In the genomic region with DNA sequence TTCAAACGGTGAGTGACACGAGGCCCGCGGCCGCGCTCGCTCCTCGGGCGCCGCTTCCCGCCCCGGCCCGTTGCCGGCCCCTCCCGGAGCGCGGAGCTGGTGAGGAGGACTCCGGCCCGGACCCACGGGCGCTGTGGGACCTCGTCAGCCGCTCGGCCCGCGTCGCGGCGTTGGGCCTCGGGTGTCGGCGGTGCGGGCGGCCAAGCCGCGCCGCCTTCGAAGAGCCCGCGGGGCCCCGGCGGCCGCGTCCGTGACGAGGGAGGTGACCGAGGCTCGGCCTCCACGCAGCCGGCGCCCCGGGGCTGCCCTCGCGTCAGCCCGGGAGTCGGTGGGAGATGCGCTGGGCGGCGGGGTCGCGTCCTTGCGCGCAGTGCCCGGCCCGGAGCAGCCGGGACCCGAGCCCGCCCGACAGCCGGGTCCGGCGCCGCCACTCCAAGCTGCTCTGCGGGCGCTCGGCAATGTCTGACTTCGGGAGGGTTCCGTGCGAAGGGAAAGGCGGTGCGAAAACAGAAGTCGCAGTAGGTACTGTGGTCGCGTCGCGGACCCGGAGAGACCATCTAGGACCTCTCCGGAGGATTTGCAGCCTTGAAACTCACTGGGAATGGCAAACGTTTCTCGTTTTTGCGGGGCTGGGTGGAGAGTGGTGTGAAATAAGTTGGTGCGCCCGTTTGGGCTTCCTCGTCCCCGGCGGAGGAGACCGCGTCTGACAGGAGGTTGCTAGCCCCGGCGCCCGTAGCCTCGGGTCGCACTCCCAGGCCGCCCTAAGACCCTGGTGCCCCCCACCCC, we compare ENCODE assay signal across 8 cellular contexts. TPM values are rescaled to one million over a fixed set of nuclear protein-coding genes. Genes with fewer than 3 reads are reported as not detected.
DNase-seq lines count a peak whose midpoint lies in the region; ATAC-seq lines count a peak whose summit lies in the region.

No MANE protein-coding gene starts in this region.

- peaks cover 19% of the 10 kb centered on the region for H3K79me2 ChIP-seq in trophoblast cell (ENCODE audit: control insufficient read depth, insufficient read depth, low read length, poor library complexity)

- WGBS in trophoblast cell (ENCODE audit: extremely low coverage, insufficient coverage, insufficient read length), result no CpG with 5 or more reads among the region's 104 CpGs

- peak overlapping the region; percentile 91 for H3K9ac ChIP-seq in trophoblast cell (ENCODE audit: low read length)

- peak overlapping the region; percentile 94 for H3K18ac ChIP-seq in trophoblast cell (ENCODE audit: low read length)

- H3K27ac ChIP-seq in trophoblast cell (ENCODE audit: low read depth, low read length), result peak overlapping the region; percentile 94

- H3K4me3 ChIP-seq in trophoblast cell (ENCODE audit: low read depth, low read length), result peak overlapping the region; percentile 92

- H4K12ac ChIP-seq in trophoblast cell (ENCODE audit: low read depth, low read length), result peak overlapping the region; percentile 86

- ATAC-seq in GM18498 (IDR thresholded peaks at IDR 0.05; ENCODE audit: unreplicated experiment) (peak; percentile 22), HG02840 (IDR thresholded peaks at IDR 0.05; ENCODE audit: low FRiP score, unreplicated experiment) (peak; percentile 20)

- peak overlapping the region; percentile 71 for H4K8ac ChIP-seq in trophoblast cell (ENCODE audit: low read depth, low read length)

- intact Hi-C loops in head of caudate nucleus (cut with DNase I), result loop anchor here (5.0 kb wide), 1 partner anchor 39 kb away; no protein-coding TSS in a partner anchor

- H3K27me3 ChIP-seq in trophoblast cell (ENCODE audit: insufficient read depth, low read length), result no peaks in the 10 kb centered on the region

- H2AK5ac ChIP-seq in trophoblast cell (ENCODE audit: low read length), result peak overlapping the region; percentile 79

- H2AFZ ChIP-seq in trophoblast cell (ENCODE audit: insufficient read depth, low read length, poor library complexity), result peak overlapping the region; percentile 97

- peak overlapping the region; percentile 84 for H3K4me2 ChIP-seq in trophoblast cell (ENCODE audit: low read length)

- peak overlapping the region; percentile 77 for H3K14ac ChIP-seq in trophoblast cell (ENCODE audit: low read length)

- H2BK12ac ChIP-seq in trophoblast cell (ENCODE audit: low read length), result peak overlapping the region; percentile 75

- H2BK120ac ChIP-seq in trophoblast cell (ENCODE audit: insufficient read depth, low read length, poor library complexity), result peak overlapping the region; percentile 68

- peaks cover 24% of the 10 kb centered on the region for H3K79me1 ChIP-seq in trophoblast cell (ENCODE audit: low read length)

- H4K91ac ChIP-seq in trophoblast cell (ENCODE audit: low read depth, low read length), result peak overlapping the region; percentile 89

- peaks cover 0 to 1% of the 10 kb centered on the region in 2 experiments for H3K4me1 ChIP-seq in trophoblast cell (ENCODE audit: control insufficient read depth in 1 of 2, insufficient read depth in 2 of 2, low read length in 2 of 2)

- no peaks in the 10 kb centered on the region for H3K9me3 ChIP-seq in trophoblast cell (ENCODE audit: insufficient read depth, low read depth, low read length)

- no peaks in the 10 kb centered on the region for H3K36me3 ChIP-seq in trophoblast cell (ENCODE audit: control insufficient read depth in 1 of 2, insufficient read depth in 2 of 2, low read length in 2 of 2)

- peak overlapping the region; percentile 79 for H2BK5ac ChIP-seq in trophoblast cell (ENCODE audit: low read depth, low read length, poor library complexity)

- peak overlapping the region; percentile 95 for H3K4ac ChIP-seq in trophoblast cell (ENCODE audit: low read depth, low read length)

- no peak overlapping the region for H3K23ac ChIP-seq in trophoblast cell (ENCODE audit: low read length)

- peak; percentile 56 for DNase-seq in OCI-M1 (lab: John Stamatoyannopoulos, UW)
- peak; percentile 62 for DNase-seq in activated naive CD4-positive, alpha-beta T cell treated with Interleukin-2 at 50 U/mL for 16 hours
- peak in 35 of 42 donors; percentile 19 to 72 (median 42) for DNase-seq in head of caudate nucleus
- peak; percentile 23 to 60 for DNase-seq in trophoblast cell
- no peak for DNase-seq in DMS79 (lab: John Stamatoyannopoulos, UW)
- no peak for DNase-seq in NCI-H524 treated with DMSO at 0.1 percent for 48 hours (lab: John Stamatoyannopoulos, UW)

RNA-seq across cellular contexts. Expression of a gene that starts 0.8 kb away (rescaled TPM):
- 21.2 and 21.4 TPM in 2 replicates for polyA plus RNA-seq in trophoblast cell (2013)

RNA-seq across cellular contexts. Expression of a gene that starts 40.9 kb away (rescaled TPM):
- 2.1 TPM in 2 replicates for polyA plus RNA-seq in trophoblast cell (2013)

Comparison
In these comparisons a context has a peak if more than half of its experiments do, and no peak if none do; other contexts are left out.
1. DNase-seq: peak in OCI-M1 (single experiment), activated naive CD4-positive, alpha-beta T cell treated with Interleukin-2 at 50 U/mL for 16 hours (single experiment), head of caudate nucleus (35 of 42) and trophoblast cell (2 of 2); none in DMS79 (single experiment) and NCI-H524 treated with DMSO at 0.1 percent for 48 hours (single experiment).